In the genomic region with DNA sequence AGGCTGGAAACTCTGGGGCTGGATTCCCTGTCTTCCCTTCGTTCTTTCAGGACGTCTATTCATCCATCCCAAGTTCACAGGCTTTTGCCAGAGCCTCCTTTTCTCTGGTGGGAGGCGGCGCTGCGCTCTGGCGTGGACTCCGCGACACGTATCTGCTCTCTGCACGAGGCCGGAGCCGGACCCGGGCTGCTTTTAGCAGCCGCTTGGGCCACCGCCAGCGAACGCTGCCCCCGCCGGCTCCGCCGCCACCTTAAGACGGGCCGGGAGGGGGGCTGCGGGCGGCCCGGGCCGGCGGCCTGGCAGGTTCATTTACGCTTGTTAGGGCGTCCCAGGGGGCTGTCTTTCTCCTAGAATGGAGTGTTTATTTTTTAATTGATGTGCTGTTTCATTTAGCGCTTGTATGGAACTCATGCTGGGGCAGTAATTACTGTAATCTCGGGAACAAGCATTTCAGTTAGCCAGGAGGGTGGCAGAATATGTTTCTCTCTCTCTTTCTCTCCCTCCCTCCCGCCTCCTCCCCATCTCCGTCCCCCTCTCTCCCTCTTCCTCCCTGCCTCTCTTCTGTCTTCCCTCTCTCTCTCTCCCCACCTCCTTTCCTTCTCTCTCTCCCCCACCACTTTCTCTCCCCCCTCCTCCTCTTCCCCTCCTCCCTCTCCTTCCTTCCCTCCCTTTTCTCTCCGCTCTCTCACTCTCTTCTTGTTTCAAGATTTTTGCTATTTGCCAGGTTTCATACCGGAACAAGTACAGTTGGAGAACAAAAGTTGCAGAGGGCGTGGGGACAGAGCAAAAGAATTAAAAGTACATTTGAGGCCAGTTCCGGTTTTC, we compare ENCODE assay signal across 8 cellular contexts. TPM values are rescaled to one million over a fixed set of nuclear protein-coding genes. Genes with fewer than 3 reads are reported as not detected.
DNase-seq lines count a peak whose midpoint lies in the region; ATAC-seq and TF ChIP-seq lines count a peak whose summit lies in the region.

No MANE protein-coding gene starts in this region.

- peak overlapping the region; percentile 87 for H2AFZ ChIP-seq in SK-N-SH (ENCODE audit: low read depth)

- in situ Hi-C loops in HAP-1 (cut with MboI; ENCODE audit: low sequenced_read_pairs) = no loop called here

- no peak overlapping the region for H3K27ac ChIP-seq in SK-N-SH (ENCODE audit: low read depth in 2 of 2, low read length in 1 of 2)

- H3K36me3 Mint-ChIP-seq in dendritic cell treated with granulocyte-macrophage colony-stimulating factor and Interleukin-4, amounts not matched to agents 40 ng/mL and 50 ng/mL, for 4 days (ENCODE audit: low read depth) = peaks cover 14% of the 10 kb centered on the region

- peak overlapping the region; percentile 80 for H3K4me3 ChIP-seq in AG04449 (ENCODE audit: low read depth, low read length)
- H3K4me3 ChIP-seq in HAP-1 = peak overlapping the region; percentile 40
- H3K4me3 ChIP-seq in SK-N-SH (ENCODE audit: low read depth in 2 of 2, low read length in 1 of 2) = peak overlapping the region; percentile 68 to 88

- TF ChIP-seq EP300 in SK-N-SH (IDR thresholded peaks at IDR 0.05; ENCODE audit: borderline replicate concordance in 1 of 2, low read depth in 1 of 2, low read length in 1 of 2) = no peak

- no peaks in the 10 kb centered on the region for H3K9me2 ChIP-seq in SK-N-SH

- intact Hi-C loops in dendritic cell treated with granulocyte-macrophage colony-stimulating factor and Interleukin-4, amounts not matched to agents 40 ng/mL and 50 ng/mL, for 4 days (cut with micrococcal nuclease) = no loop called here

- CTCF ChIA-PET in AG04449 (lab: Yijun Ruan, JAX) = interaction anchor here (1.1 to 1.5 kb wide), 3 partner anchors 30 to 1136 kb away, joined by 4 to 5 read pairs (median 4); no protein-coding TSS in a partner anchor
- CTCF ChIA-PET in SK-N-SH (lab: Yijun Ruan, JAX) = interaction anchor here (1.2 kb wide), 1 partner anchor 30 kb away, joined by 3 read pairs; no protein-coding TSS in a partner anchor

- peak overlapping the region; percentile 68 for H3K27ac Mint-ChIP-seq in dendritic cell treated with granulocyte-macrophage colony-stimulating factor and Interleukin-4, amounts not matched to agents 40 ng/mL and 50 ng/mL, for 4 days

- peaks cover 17% of the 10 kb centered on the region for H4K20me1 ChIP-seq in SK-N-SH (ENCODE audit: insufficient read depth)

- H3K4me2 ChIP-seq in SK-N-SH = peak overlapping the region; percentile 98

- H3K79me2 ChIP-seq in SK-N-SH (ENCODE audit: insufficient read depth) = peaks cover 19% of the 10 kb centered on the region

- peak overlapping the region; percentile 36; the same call in 1 of the 2 replicates for H3K9ac ChIP-seq in SK-N-SH

- no peak for DNase-seq in AG04449 (ENCODE audit: low read depth, low spot score)
- DNase-seq in HAP-1 (ENCODE audit: low spot score in 2 of 2) = peak; percentile 8 to 39
- DNase-seq in SK-N-SH = peak; percentile 58
- DNase-seq in left kidney (ENCODE audit: low read depth, low spot score) = peak; percentile 82
- DNase-seq in stimulated activated CD4-positive, alpha-beta T cell treated with anti-CD3 and anti-CD28 coated beads, Interleukin-4, amount 100 ng/mL, for 1 hour = peak; percentile 21
- DNase-seq in cerebellar nuclear complex (lab: John Stamatoyannopoulos, UW) = no peak

- no peak for TF ChIP-seq RAD21 in SK-N-SH (IDR thresholded peaks at IDR 0.05; ENCODE audit: low read length)

- H3K36me3 ChIP-seq in HAP-1 (replicated peaks) (no peaks in the 10 kb centered on the region), SK-N-SH (replicated peaks in 1 of 2; ENCODE audit: control insufficient read depth in 1 of 2, insufficient read depth in 2 of 2, low read length in 1 of 2) (peaks cover 0 to 5% of the 10 kb centered on the region in 2 experiments)

- POLR2A ChIA-PET in AG04449 (lab: Yijun Ruan, JAX) = no interaction called here
- POLR2A ChIA-PET in SK-N-SH (lab: Yijun Ruan, JAX) = no interaction called here

- H3K27me3 Mint-ChIP-seq in dendritic cell treated with granulocyte-macrophage colony-stimulating factor and Interleukin-4, amounts not matched to agents 40 ng/mL and 50 ng/mL, for 4 days = peaks cover 64% of the 10 kb centered on the region

- WGBS in SK-N-SH (ENCODE audit: low lambda C conversion rate) = 5% methylated on average over 16 of the region's 38 CpGs

- peaks cover 16% of the 10 kb centered on the region for H3F3A ChIP-seq in SK-N-SH (replicated peaks; ENCODE audit: insufficient read depth)

- peak overlapping the region; percentile 81 for H3K4me3 Mint-ChIP-seq in dendritic cell treated with granulocyte-macrophage colony-stimulating factor and Interleukin-4, amounts not matched to agents 40 ng/mL and 50 ng/mL, for 4 days

- H3K9me3 Mint-ChIP-seq in dendritic cell treated with granulocyte-macrophage colony-stimulating factor and Interleukin-4, amounts not matched to agents 40 ng/mL and 50 ng/mL, for 4 days = no peaks in the 10 kb centered on the region

- TF ChIP-seq CTCF in AG04449 (IDR thresholded peaks at IDR 0.05; ENCODE audit: insufficient read depth, low read length, missing control alignments) = no peak
- TF ChIP-seq CTCF in SK-N-SH (IDR thresholded peaks at IDR 0.05) = no peak

- H3K4me1 Mint-ChIP-seq in dendritic cell treated with granulocyte-macrophage colony-stimulating factor and Interleukin-4, amounts not matched to agents 40 ng/mL and 50 ng/mL, for 4 days (ENCODE audit: low read depth) = peaks cover 43% of the 10 kb centered on the region

- H3K4me1 ChIP-seq in HAP-1 = peaks cover 11% of the 10 kb centered on the region
- peaks cover 0 to 25% of the 10 kb centered on the region in 2 experiments; a peak in 1 of 4 replicates for H3K4me1 ChIP-seq in SK-N-SH (ENCODE audit: control insufficient read depth in 1 of 2, insufficient read depth in 2 of 2, low read depth in 1 of 2, low read length in 1 of 2)

- H3K27me3 ChIP-seq in HAP-1 (ENCODE audit: low read depth) = peaks cover 33% of the 10 kb centered on the region
- no peaks in the 10 kb centered on the region; the same call in 1 of the 2 replicates for H3K27me3 ChIP-seq in SK-N-SH (ENCODE audit: insufficient read depth)

- H3K9me3 ChIP-seq in HAP-1 (no peaks in the 10 kb centered on the region), SK-N-SH (no peaks in the 10 kb centered on the region)

- no peak for ATAC-seq in GM18907 (IDR thresholded peaks at IDR 0.05; ENCODE audit: unreplicated experiment)

TF ChIP-seq in SK-N-SH, 30 proteins besides CTCF, POLR2A, EP300 and RAD21:
- no peak for TF ChIP-seq RFX5 (IDR thresholded peaks at IDR 0.05; ENCODE audit: low read length)

RNA-seq across cellular contexts. Expression of a gene that starts 1.3 kb away (rescaled TPM):
- polyA plus RNA-seq in SK-N-SH (2012; rRNA removed) = 1.4 TPM in 2 replicates
- 0.81 and 1.3 TPM in 2 replicates for polyA plus RNA-seq in SK-N-SH (2012; cell fraction: cytosol; rRNA removed)
- 1.4 and 1.7 TPM in 2 replicates for polyA plus RNA-seq in SK-N-SH (2012; cell fraction: nucleus; rRNA removed)

RNA-seq across cellular contexts. Expression of a gene that starts 38.2 kb away (rescaled TPM):
- polyA plus RNA-seq in SK-N-SH (2012; rRNA removed) = not detected in 2 replicates
- not detected in 2 replicates for polyA plus RNA-seq in SK-N-SH (2012; cell fraction: cytosol; rRNA removed)
- 0.04 TPM in 1 of 2 replicates, not detected in the other for polyA plus RNA-seq in SK-N-SH (2012; cell fraction: nucleus; rRNA removed)

Comparison
In these comparisons a context has a peak if more than half of its experiments do, and no peak if none do; other contexts are left out.
1. DNase-seq: peak in HAP-1 (2 of 2), SK-N-SH (single experiment), left kidney (single experiment) and stimulated activated CD4-positive, alpha-beta T cell treated with anti-CD3 and anti-CD28 coated beads, Interleukin-4, amount 100 ng/mL, for 1 hour (single experiment); none in AG04449 (single experiment) and cerebellar nuclear complex (0 of 2).
2. Peak in every context shown above with its lines, with median percentiles within 50 percentile points of each other: H3K4me3 ChIP-seq.